ENCODE assay signal across 20 cellular contexts in the genomic region with DNA sequence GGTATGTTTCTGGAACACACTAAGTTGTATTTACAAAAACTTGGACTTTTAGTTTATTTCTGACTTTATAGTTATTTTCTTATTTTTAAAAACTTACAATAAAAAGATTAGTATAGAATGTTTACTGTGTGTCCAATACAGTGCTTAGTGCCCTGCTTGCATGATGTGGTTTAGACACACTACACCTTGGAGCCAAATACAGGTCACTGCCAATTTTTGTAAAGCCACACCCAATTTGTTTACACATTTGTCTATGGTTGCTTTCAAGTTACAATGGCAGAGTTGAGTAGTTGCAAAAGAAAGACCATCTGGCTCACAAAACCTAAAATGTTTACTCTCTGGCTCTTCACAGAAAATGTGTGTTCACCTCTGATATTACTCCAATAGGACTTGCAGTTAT.
"Had no signal": no experiment of that assay in that cellular context is flagged by ENCODE, and none has a peak within 500 bp of the region (broad histone marks: within the 10 kb centered on the region; RNA-seq: fewer than 3 reads in every experiment).

No MANE protein-coding gene starts in this region.

- ATAC-seq: activated CD8-positive, alpha-beta memory T cell treated with anti-CD3 and anti-CD28 coated beads, Interleukin-2, amount 10 ng/mL, durations not matched to agents 7 days and 5 days; T-helper 17 cell; WTC11 had no signal

- DNase-seq: activated CD4-positive, alpha-beta T cell treated with anti-CD3 and anti-CD28 coated beads for 1 hour; activated CD4-positive, alpha-beta T cell treated with anti-CD3 and anti-CD28 coated beads, Interleukin-2, amount 10 ng/mL, durations not matched to agents 24 days and 14 days; activated CD4-positive, alpha-beta T cell treated with anti-CD3 and anti-CD28 coated beads, Interleukin-2, amount 50 U/mL, for 48 hours; activated CD8-positive, alpha-beta memory T cell treated with anti-CD3 and anti-CD28 coated beads, Interleukin-2, amount 10 ng/mL, durations not matched to agents 7 days and 5 days; activated effector memory CD4-positive, alpha-beta T cell treated with Interleukin-2 at 50 U/mL for 16 hours; activated naive CD4-positive, alpha-beta T cell; activated T-cell treated with anti-CD3 and anti-CD28 coated beads, Interleukin-2, amount 50 U/mL, for 24 hours; aorta; caudate nucleus; colonic mucosa; MM.1S; NCI-H146; NCI-H187 treated with DMSO at 0.1 percent for 48 hours; NCI-H2227 treated with DMSO at 0.1 percent for 48 hours; NCI-H510A treated with DMSO at 0.1 percent for 48 hours; NCI-H82; SIG-M5; T-helper 17 cell; T-helper 9 cell had no signal
